In the genomic region with DNA sequence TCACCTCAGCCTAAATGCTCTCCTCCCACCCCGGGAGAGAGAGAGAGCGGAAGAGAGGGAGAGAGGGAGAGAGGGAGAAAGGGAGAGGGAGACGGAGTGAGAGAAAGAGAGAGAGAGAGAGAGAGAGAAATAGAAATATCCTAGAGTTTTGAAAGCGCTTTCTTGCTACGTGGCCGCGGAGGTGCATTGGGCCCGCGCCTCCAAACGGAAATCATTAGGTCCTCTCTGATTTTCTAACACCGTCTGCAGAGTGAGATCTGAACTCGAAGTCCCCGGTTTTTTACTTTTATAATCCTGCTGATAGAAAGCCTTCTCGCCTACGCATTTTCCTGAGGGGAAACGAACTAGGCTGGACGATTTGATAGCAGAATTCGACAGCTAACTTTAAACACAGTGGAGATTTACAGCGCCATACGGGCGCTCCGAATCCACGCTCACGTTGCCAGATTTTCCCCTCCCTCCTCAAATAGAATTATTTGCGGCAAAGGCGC, we compare ENCODE assay signal across 17 cellular contexts. TPM values are rescaled to one million over a fixed set of nuclear protein-coding genes. Genes with fewer than 3 reads are reported as not detected.
DNase-seq lines count a peak whose midpoint lies in the region; TF ChIP-seq lines count a peak whose summit lies in the region.
"Had no signal": no experiment of that assay in that cellular context is flagged by ENCODE, and none has a peak within 500 bp of the region (broad histone marks: within the 10 kb centered on the region; RNA-seq: fewer than 3 reads in every experiment).

No MANE protein-coding gene starts in this region.

- H3K27ac Mint-ChIP-seq in activated T-helper 1 cell treated with anti-CD3 and anti-CD28 coated beads, Interleukin-12 subunit alpha, Interleukin-12 subunit beta, Interleukin-2, Interleukin-4 antibody, amounts not matched to agents 30 ng/mL and 10 ng/mL and 1 ng/mL, durations not matched to agents 14 hours and 24 hours and 36 hours = peak overlapping the region; percentile 44
- H3K27ac Mint-ChIP-seq in nephron progenitor cell = no peak overlapping the region

- in situ Hi-C loops in G401 (cut with HindIII; ENCODE audit: low sequenced_read_pairs) = no loop called here

- no peak overlapping the region for H3K4me3 Mint-ChIP-seq in activated T-helper 1 cell treated with anti-CD3 and anti-CD28 coated beads, Interleukin-12 subunit alpha, Interleukin-12 subunit beta, Interleukin-2, Interleukin-4 antibody, amounts not matched to agents 30 ng/mL and 10 ng/mL and 1 ng/mL, durations not matched to agents 14 hours and 24 hours and 36 hours
- H3K4me3 Mint-ChIP-seq in nephron progenitor cell = peak overlapping the region; percentile 43

- intact Hi-C loops in activated T-helper 1 cell treated with anti-CD3 and anti-CD28 coated beads, Interleukin-12 subunit alpha, Interleukin-12 subunit beta, Interleukin-2, Interleukin-4 antibody, amounts not matched to agents 30 ng/mL and 10 ng/mL and 1 ng/mL, durations not matched to agents 14 hours and 24 hours and 36 hours (cut with micrococcal nuclease) = loop anchor here (2.0 kb wide), 1 partner anchor 26 kb away; no protein-coding TSS in a partner anchor

- H3K27me3 Mint-ChIP-seq in activated T-helper 1 cell treated with anti-CD3 and anti-CD28 coated beads, Interleukin-12 subunit alpha, Interleukin-12 subunit beta, Interleukin-2, Interleukin-4 antibody, amounts not matched to agents 30 ng/mL and 10 ng/mL and 1 ng/mL, durations not matched to agents 14 hours and 24 hours and 36 hours (ENCODE audit: insufficient read depth) = peaks cover 84% of the 10 kb centered on the region
- peaks cover 99% of the 10 kb centered on the region for H3K27me3 Mint-ChIP-seq in nephron progenitor cell (ENCODE audit: low read depth, poor library complexity)

- H3K4me1 Mint-ChIP-seq in activated T-helper 1 cell treated with anti-CD3 and anti-CD28 coated beads, Interleukin-12 subunit alpha, Interleukin-12 subunit beta, Interleukin-2, Interleukin-4 antibody, amounts not matched to agents 30 ng/mL and 10 ng/mL and 1 ng/mL, durations not matched to agents 14 hours and 24 hours and 36 hours (ENCODE audit: low read depth) = no peaks in the 10 kb centered on the region
- peaks cover 25% of the 10 kb centered on the region for H3K4me1 Mint-ChIP-seq in nephron progenitor cell

- TF ChIP-seq CTCF in nephron progenitor cell (IDR thresholded peaks at IDR 0.05) = no peak

- DNase-seq in NCI-H345 (lab: John Stamatoyannopoulos, UW) (peak; percentile 10), NCI-H345 treated with DMSO at 0.1 percent for 48 hours (lab: John Stamatoyannopoulos, UW; ENCODE audit: unreplicated experiment) (no peak), ELR (ENCODE audit: low read depth) (peak; percentile 3), nephron progenitor cell (no peak), COLO829 (ENCODE audit: low spot score) (no peak), G401 (ENCODE audit: low spot score) (no peak), NCI-H1092 (lab: John Stamatoyannopoulos, UW) (no peak)
- no peak for DNase-seq in activated T-helper 1 cell treated with anti-CD3 and anti-CD28 coated beads, Interleukin-12 subunit alpha, Interleukin-12 subunit beta, Interleukin-2, Interleukin-4 antibody, amounts not matched to agents 30 ng/mL and 10 ng/mL and 1 ng/mL, durations not matched to agents 14 hours and 24 hours and 36 hours (ENCODE audit: low spot score)
- DNase-seq: DMS79; effector CD4-positive, alpha-beta T cell; MM.1S; NCI-H2081 treated with DMSO at 0.1 percent for 48 hours; stimulated activated CD4-positive, alpha-beta T cell treated with anti-CD3 and anti-CD28 coated beads, Interleukin-12 subunit alpha, Interleukin-12 subunit beta, amount 100 ng/mL, for 4 hours had no signal

- no peaks in the 10 kb centered on the region for H3K36me3 Mint-ChIP-seq in activated T-helper 1 cell treated with anti-CD3 and anti-CD28 coated beads, Interleukin-12 subunit alpha, Interleukin-12 subunit beta, Interleukin-2, Interleukin-4 antibody, amounts not matched to agents 30 ng/mL and 10 ng/mL and 1 ng/mL, durations not matched to agents 14 hours and 24 hours and 36 hours (ENCODE audit: low read depth)
- H3K36me3 Mint-ChIP-seq in nephron progenitor cell (ENCODE audit: low read depth) = no peaks in the 10 kb centered on the region

- no peaks in the 10 kb centered on the region for H3K9me3 Mint-ChIP-seq in activated T-helper 1 cell treated with anti-CD3 and anti-CD28 coated beads, Interleukin-12 subunit alpha, Interleukin-12 subunit beta, Interleukin-2, Interleukin-4 antibody, amounts not matched to agents 30 ng/mL and 10 ng/mL and 1 ng/mL, durations not matched to agents 14 hours and 24 hours and 36 hours
- peaks cover 11% of the 10 kb centered on the region for H3K9me3 Mint-ChIP-seq in nephron progenitor cell

RNA-seq across cellular contexts. Expression of a gene that starts 0.9 kb away (rescaled TPM):
- total RNA-seq in activated T-helper 1 cell treated with anti-CD3 and anti-CD28 coated beads, Interleukin-12 subunit alpha, Interleukin-12 subunit beta, Interleukin-2, Interleukin-4 antibody, amounts not matched to agents 30 ng/mL and 10 ng/mL and 1 ng/mL, durations not matched to agents 14 hours and 24 hours and 36 hours = not detected in 2 replicates
- not detected in 2 replicates for total RNA-seq in G401 (2014; rRNA removed; shearing (Covaris generic))
- total RNA-seq: astrocyte, lung, SK-MEL-5 had no signal

RNA-seq across cellular contexts. Expression of a gene that starts 7.8 kb away (rescaled TPM):
- not detected in 2 replicates for total RNA-seq in activated T-helper 1 cell treated with anti-CD3 and anti-CD28 coated beads, Interleukin-12 subunit alpha, Interleukin-12 subunit beta, Interleukin-2, Interleukin-4 antibody, amounts not matched to agents 30 ng/mL and 10 ng/mL and 1 ng/mL, durations not matched to agents 14 hours and 24 hours and 36 hours
- total RNA-seq in G401 (2014; rRNA removed; shearing (Covaris generic)) = 0.43 TPM in 1 of 2 replicates, not detected in the other
- total RNA-seq: astrocyte, lung had no signal

RNA-seq across cellular contexts. Expression of a gene that starts 14.9 kb away (rescaled TPM):
- not detected in 2 replicates for total RNA-seq in activated T-helper 1 cell treated with anti-CD3 and anti-CD28 coated beads, Interleukin-12 subunit alpha, Interleukin-12 subunit beta, Interleukin-2, Interleukin-4 antibody, amounts not matched to agents 30 ng/mL and 10 ng/mL and 1 ng/mL, durations not matched to agents 14 hours and 24 hours and 36 hours
- not detected in 2 replicates for total RNA-seq in G401 (2014; rRNA removed; shearing (Covaris generic))
- total RNA-seq: astrocyte, lung had no signal

RNA-seq across cellular contexts. Expression of a gene that starts 22.4 kb away (rescaled TPM):
- not detected in 2 replicates for total RNA-seq in activated T-helper 1 cell treated with anti-CD3 and anti-CD28 coated beads, Interleukin-12 subunit alpha, Interleukin-12 subunit beta, Interleukin-2, Interleukin-4 antibody, amounts not matched to agents 30 ng/mL and 10 ng/mL and 1 ng/mL, durations not matched to agents 14 hours and 24 hours and 36 hours
- total RNA-seq in G401 (2014; rRNA removed; shearing (Covaris generic)) = not detected in 2 replicates
- total RNA-seq: astrocyte, HT-29, lung had no signal

RNA-seq across cellular contexts. Expression of a gene that starts 31.9 kb away (rescaled TPM):
- not detected in 2 replicates for total RNA-seq in activated T-helper 1 cell treated with anti-CD3 and anti-CD28 coated beads, Interleukin-12 subunit alpha, Interleukin-12 subunit beta, Interleukin-2, Interleukin-4 antibody, amounts not matched to agents 30 ng/mL and 10 ng/mL and 1 ng/mL, durations not matched to agents 14 hours and 24 hours and 36 hours
- not detected in 2 replicates for total RNA-seq in G401 (2014; rRNA removed; shearing (Covaris generic))
- total RNA-seq: astrocyte, HT-29, SK-MEL-5 had no signal

Comparison
In these comparisons a context has a peak if more than half of its experiments do, and no peak if none do; other contexts are left out.
1. DNase-seq: peak in NCI-H345 (single experiment) and ELR (single experiment); none in NCI-H345 treated with DMSO at 0.1 percent for 48 hours (single experiment), activated T-helper 1 cell treated with anti-CD3 and anti-CD28 coated beads, Interleukin-12 subunit alpha, Interleukin-12 subunit beta, Interleukin-2, Interleukin-4 antibody, amounts not matched to agents 30 ng/mL and 10 ng/mL and 1 ng/mL, durations not matched to agents 14 hours and 24 hours and 36 hours (single experiment), nephron progenitor cell (single experiment), COLO829 (single experiment), G401 (single experiment) and NCI-H1092 (single experiment).